Comparison of ENCODE assay signal across 9 cellular contexts in the genomic region with DNA sequence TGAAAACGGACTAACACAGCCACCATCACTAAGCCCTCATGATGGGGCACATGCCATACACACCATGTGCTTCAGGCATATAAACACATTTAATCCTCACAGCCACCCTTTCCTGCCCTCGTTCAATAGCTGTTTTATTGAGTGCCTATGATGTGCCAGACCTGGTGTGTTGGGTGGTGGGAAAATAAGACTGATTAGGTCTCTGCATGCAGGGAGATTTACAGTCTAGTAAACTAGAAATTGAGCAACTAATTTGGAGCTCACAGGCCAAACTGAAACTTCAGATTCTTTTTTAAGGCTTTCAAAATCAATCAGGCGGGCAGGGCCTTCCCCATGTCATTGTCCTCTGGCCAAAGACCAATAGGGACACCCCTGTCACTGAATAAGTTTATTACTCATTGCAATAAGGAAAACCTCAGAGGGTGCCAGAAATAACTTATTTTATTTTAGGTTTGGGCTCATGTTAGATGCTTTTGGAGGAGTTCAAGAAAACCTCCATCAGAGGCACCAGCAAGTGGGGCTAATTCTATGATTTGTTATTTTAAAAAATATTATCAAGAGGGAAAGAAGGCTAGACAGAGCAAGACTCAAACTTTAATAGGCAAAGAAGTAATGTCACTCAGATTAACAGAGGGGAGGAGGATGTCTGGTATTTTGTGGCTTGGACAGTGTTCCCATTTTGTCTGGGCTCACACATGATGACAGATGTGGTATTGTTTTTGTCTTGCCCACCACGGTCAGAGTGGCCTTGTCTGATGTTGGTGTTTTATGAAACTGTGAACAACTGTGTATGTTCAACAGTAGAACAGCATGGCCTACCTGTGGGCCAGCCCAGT. TPM values are rescaled to one million over a fixed set of nuclear protein-coding genes. Genes with fewer than 3 reads are reported as not detected.
DNase-seq lines count a peak whose midpoint lies in the region; ATAC-seq lines count a peak whose summit lies in the region.
"Had no signal": no experiment of that assay in that cellular context is flagged by ENCODE, and none has a peak within 500 bp of the region (broad histone marks: within the 10 kb centered on the region; RNA-seq: fewer than 3 reads in every experiment).

No MANE protein-coding gene starts in this region.

- ATAC-seq in GM21737 (IDR thresholded peaks at IDR 0.05; ENCODE audit: unreplicated experiment) (peak; percentile 84), HG03460 (IDR thresholded peaks at IDR 0.05; ENCODE audit: unreplicated experiment) (peak; percentile 86)

- H3K4me1 ChIP-seq in SJCRH30 = no peaks in the 10 kb centered on the region

- H3K27me3 ChIP-seq in SJCRH30 = no peaks in the 10 kb centered on the region

- H3K36me3 ChIP-seq in SJCRH30 = peaks cover 5% of the 10 kb centered on the region; the same call in 1 of the 2 replicates

- DNase-seq in activated T-cell treated with anti-CD3 and anti-CD28 coated beads, Interleukin-2, amount 50 U/mL, for 48 hours = peak; percentile 28 to 30
- DNase-seq in activated T-cell treated with anti-CD3 and anti-CD28 coated beads, Interleukin-2, amount 50 U/mL, for 1 hour = no peak
- DNase-seq in stimulated activated CD8-positive, alpha-beta memory T cell treated with anti-CD3 and anti-CD28 coated beads, Interleukin-4, amount 100 ng/mL, for 48 hours = peak; percentile 33
- no peak for DNase-seq in D341Med (ENCODE audit: low spot score)
- DNase-seq in AG08395 (ENCODE audit: low spot score) = no peak
- no peak for DNase-seq in SJCRH30
- DNase-seq: substantia nigra had no signal

- H3K9me3 ChIP-seq in SJCRH30 (replicated peaks) = no peaks in the 10 kb centered on the region

- no peak overlapping the region for H3K27ac ChIP-seq in SJCRH30

- no peak overlapping the region for H3K4me3 ChIP-seq in SJCRH30

RNA-seq across cellular contexts. Expression of gene ZFP64, which starts 12.0 kb away (rescaled TPM):
- 8.9 and 9.5 TPM in 2 replicates for total RNA-seq in SJCRH30 (2014; rRNA removed; shearing (Covaris generic))

Comparison
In these comparisons a context has a peak if more than half of its experiments do, and no peak if none do; other contexts are left out.
1. DNase-seq: peak in activated T-cell treated with anti-CD3 and anti-CD28 coated beads, Interleukin-2, amount 50 U/mL, for 48 hours (2 of 2) and stimulated activated CD8-positive, alpha-beta memory T cell treated with anti-CD3 and anti-CD28 coated beads, Interleukin-4, amount 100 ng/mL, for 48 hours (single experiment); none in activated T-cell treated with anti-CD3 and anti-CD28 coated beads, Interleukin-2, amount 50 U/mL, for 1 hour (single experiment), D341Med (single experiment), AG08395 (single experiment) and SJCRH30 (0 of 2).